Comparison of ENCODE assay signal across 12 cellular contexts in genomic region chr15:92869263-92869940, GRCh38. TPM values are rescaled to one million over a fixed set of nuclear protein-coding genes. Genes with fewer than 3 reads are reported as not detected.
A peak's percentile ranks its signal among the peaks of the same experiment; 100 is the strongest.
DNase-seq lines count a peak whose midpoint lies in the region; ATAC-seq and TF ChIP-seq lines count a peak whose summit lies in the region.
"Had no signal": no experiment of that assay in that cellular context is flagged by ENCODE, and none has a peak within 500 bp of the region (broad histone marks: within the 10 kb centered on the region; RNA-seq: fewer than 3 reads in every experiment).

No MANE protein-coding gene starts in this region.

- peak overlapping the region; percentile 13 for H2BK12ac ChIP-seq in trophoblast cell (ENCODE audit: low read length)

- WGBS in trophoblast cell (ENCODE audit: extremely low coverage, insufficient coverage, insufficient read length): no CpG with 5 or more reads among the region's 4 CpGs

- H3K9ac ChIP-seq in trophoblast cell (ENCODE audit: low read length): no peak overlapping the region

- POLR2A ChIA-PET in BJ (lab: Charles Lee): interaction anchor here (0.6 to 1.9 kb wide), 3 partner anchors 12 to 14 kb away, joined by 3 to 9 read pairs (median 3); no protein-coding TSS in a partner anchor
- POLR2A ChIA-PET in GM10248 (lab: Yijun Ruan, JAX): no interaction called here

- H3K36me3 ChIP-seq in BJ (ENCODE audit: control insufficient read depth, insufficient read depth, low read length): no peaks in the 10 kb centered on the region
- no peaks in the 10 kb centered on the region for H3K36me3 ChIP-seq in RWPE2 (ENCODE audit: low read depth)
- H3K36me3 ChIP-seq in trophoblast cell (ENCODE audit: control insufficient read depth in 1 of 2, insufficient read depth in 2 of 2, low read length in 2 of 2): no peaks in the 10 kb centered on the region
- H3K36me3 ChIP-seq in brain microvascular endothelial cell (replicated peaks): no peaks in the 10 kb centered on the region
- H3K36me3 ChIP-seq: adrenal gland had no signal

- no peak overlapping the region for H4K12ac ChIP-seq in trophoblast cell (ENCODE audit: low read depth, low read length)

- peak overlapping the region; percentile 3 for H3K4me2 ChIP-seq in trophoblast cell (ENCODE audit: low read length)

- H4K91ac ChIP-seq in trophoblast cell (ENCODE audit: low read depth, low read length): no peak overlapping the region

- H2AFZ ChIP-seq in trophoblast cell (ENCODE audit: insufficient read depth, low read length, poor library complexity): peak overlapping the region; percentile 10

- H2AK5ac ChIP-seq in trophoblast cell (ENCODE audit: low read length): no peak overlapping the region

- no peak overlapping the region for H3K4ac ChIP-seq in trophoblast cell (ENCODE audit: low read depth, low read length)

- H3K27me3 ChIP-seq in BJ (ENCODE audit: control insufficient read depth, insufficient read depth, low read length) (no peaks in the 10 kb centered on the region), RWPE2 (ENCODE audit: insufficient read depth, poor library complexity, severe bottlenecking) (no peaks in the 10 kb centered on the region), trophoblast cell (ENCODE audit: insufficient read depth, low read length) (no peaks in the 10 kb centered on the region), brain microvascular endothelial cell (replicated peaks) (no peaks in the 10 kb centered on the region)
- H3K27me3 ChIP-seq: adrenal gland had no signal

- H2BK120ac ChIP-seq in trophoblast cell (ENCODE audit: insufficient read depth, low read length, poor library complexity): no peak overlapping the region

- H4K8ac ChIP-seq in trophoblast cell (ENCODE audit: low read depth, low read length): peak overlapping the region; percentile 30

- H3K4me1 ChIP-seq in RWPE2 (ENCODE audit: insufficient read depth, poor library complexity, severe bottlenecking): peaks cover 19% of the 10 kb centered on the region
- H3K4me1 ChIP-seq in trophoblast cell (ENCODE audit: control insufficient read depth in 1 of 2, insufficient read depth in 2 of 2, low read length in 2 of 2): peaks cover 9 to 10% of the 10 kb centered on the region in 2 experiments

- TF ChIP-seq CTCF in BJ (IDR thresholded peaks at IDR 0.05; ENCODE audit: insufficient read depth, low read depth, low read length) (no peak), RWPE2 (IDR thresholded peaks at IDR 0.05; ENCODE audit: poor library complexity, severe bottlenecking) (no peak), brain microvascular endothelial cell (IDR thresholded peaks at IDR 0.05; ENCODE audit: low read depth, low read length, missing control alignments) (no peak), GM10248 (IDR thresholded peaks at IDR 0.05; ENCODE audit: control extremely low read depth, extremely low read depth, low read depth, missing control alignments) (no peak)

- H3K79me1 ChIP-seq in trophoblast cell (ENCODE audit: low read length): peaks cover 3% of the 10 kb centered on the region

- DNase-seq in BJ (ENCODE audit: low read depth): peak; percentile 42
- DNase-seq in RWPE2 (ENCODE audit: low spot score): no peak
- peak; percentile 46 for DNase-seq in foreskin melanocyte
- peak; percentile 84 to 97 for DNase-seq in trophoblast cell
- DNase-seq in brain microvascular endothelial cell: no peak
- no peak for DNase-seq in GM10248 (ENCODE audit: extremely low spot score)
- DNase-seq in NCI-H510A (lab: John Stamatoyannopoulos, UW): no peak
- DNase-seq: activated CD4-positive, CD25-positive, alpha-beta regulatory T cell; DND-41; retina had no signal

- in situ Hi-C loops in brain microvascular endothelial cell (cut with HindIII; ENCODE audit: low pct_ligation_motif_present, low sequenced_read_pairs): no loop called here

- H3K4me3 ChIP-seq in BJ (ENCODE audit: low read depth, low read length) (no peak overlapping the region), RWPE2 (ENCODE audit: severe bottlenecking) (no peak overlapping the region), trophoblast cell (ENCODE audit: low read depth, low read length) (no peak overlapping the region), brain microvascular endothelial cell (ENCODE audit: low read depth, low read length) (no peak overlapping the region)
- H3K4me3 ChIP-seq: adrenal gland had no signal

- no peaks in the 10 kb centered on the region for H3K9me3 ChIP-seq in RWPE2 (ENCODE audit: severe bottlenecking)
- H3K9me3 ChIP-seq in trophoblast cell (ENCODE audit: insufficient read depth, low read depth, low read length): no peaks in the 10 kb centered on the region

- H3K27ac ChIP-seq in RWPE2 (ENCODE audit: poor library complexity, severe bottlenecking): peak overlapping the region; percentile 66
- peak overlapping the region; percentile 20 for H3K27ac ChIP-seq in trophoblast cell (ENCODE audit: low read depth, low read length)
- no peak overlapping the region for H3K27ac ChIP-seq in brain microvascular endothelial cell

- no peak overlapping the region for H2BK5ac ChIP-seq in trophoblast cell (ENCODE audit: low read depth, low read length, poor library complexity)

- CTCF ChIA-PET in BJ (lab: Yijun Ruan, JAX) (interaction anchor here (1.2 to 2.0 kb wide), 3 partner anchors 9 to 32 kb away, joined by 3 to 7 read pairs (median 4); no protein-coding TSS in a partner anchor), GM10248 (lab: Yijun Ruan, JAX) (interaction anchor here (1.1 to 3.3 kb wide), 5 partner anchors 10 to 66 kb away, joined by 3 to 17 read pairs (median 4); no protein-coding TSS in a partner anchor)

- H3K14ac ChIP-seq in trophoblast cell (ENCODE audit: low read length): no peak overlapping the region

- H3K23ac ChIP-seq in trophoblast cell (ENCODE audit: low read length): no peak overlapping the region

- H3K79me2 ChIP-seq in trophoblast cell (ENCODE audit: control insufficient read depth, insufficient read depth, low read length, poor library complexity): no peaks in the 10 kb centered on the region

- ATAC-seq in RWPE2 (ENCODE audit: low read depth) (peak; percentile 91), HG03108 (IDR thresholded peaks at IDR 0.05; ENCODE audit: unreplicated experiment) (no peak)

- no peak overlapping the region for H3K18ac ChIP-seq in trophoblast cell (ENCODE audit: low read length)

RNA-seq across cellular contexts. Expression of gene CHD2, which starts 30.7 kb away (rescaled TPM):
- 38.2 and 47.3 TPM in 2 replicates for polyA plus RNA-seq in BJ (2011; rRNA removed)
- polyA minus RNA-seq in BJ (2011; rRNA and poly(A)+ RNA removed): 59.7 and 67.5 TPM in 2 replicates
- polyA plus RNA-seq in trophoblast cell (2013): 98.2 and 104 TPM in 2 replicates

Comparison
In these comparisons a context has a peak if more than half of its experiments do, and no peak if none do; other contexts are left out.
1. DNase-seq: peak in BJ (single experiment), foreskin melanocyte (single experiment) and trophoblast cell (2 of 2); none in RWPE2 (single experiment), brain microvascular endothelial cell (single experiment), GM10248 (single experiment) and NCI-H510A (single experiment).